Comparison of ENCODE assay signal across 24 cellular contexts in genomic region chr3:140545756-140546155, GRCh38.
A peak's percentile ranks its signal among the peaks of the same experiment; 100 is the strongest.
DNase-seq lines count a peak whose midpoint lies in the region; ATAC-seq and TF ChIP-seq lines count a peak whose summit lies in the region.
"Had no signal": no experiment of that assay in that cellular context is flagged by ENCODE, and none has a peak within 500 bp of the region (broad histone marks: within the 10 kb centered on the region; RNA-seq: fewer than 3 reads in every experiment).

No MANE protein-coding gene starts in this region.

- intact Hi-C loops in body of pancreas (cut with DNase I): no loop called here
- intact Hi-C loops in aorta (cut with DNase I): no loop called here

- H3K9me3 ChIP-seq in body of pancreas: no peaks in the 10 kb centered on the region
- no peaks in the 10 kb centered on the region for H3K9me3 ChIP-seq in aorta (ENCODE audit: control insufficient read depth, low read length)
- H3K9me3 ChIP-seq: heart right ventricle, lower lobe of right lung, neutrophil had no signal

- no peaks in the 10 kb centered on the region for H3K27me3 Mint-ChIP-seq in effector memory CD8-positive, alpha-beta T cell
- H3K27me3 Mint-ChIP-seq: activated CD4-positive, alpha-beta memory T cell treated with anti-CD3 and anti-CD28 coated beads, Interleukin-2, amount 10 ng/mL, durations not matched to agents 7 days and 5 days had no signal

- H3K4me3 ChIP-seq in body of pancreas: no peak overlapping the region
- no peak overlapping the region for H3K4me3 ChIP-seq in aorta (ENCODE audit: low read length in 2 of 2)
- H3K4me3 ChIP-seq: heart right ventricle, lower lobe of right lung, SK-N-MC had no signal

- H3K27ac Mint-ChIP-seq in effector memory CD8-positive, alpha-beta T cell: no peak overlapping the region
- H3K27ac Mint-ChIP-seq: activated B cell treated with CpG ODN at 0.5 μM for 24 hours; activated CD4-positive, alpha-beta memory T cell treated with anti-CD3 and anti-CD28 coated beads, Interleukin-2, amount 10 ng/mL, durations not matched to agents 7 days and 5 days; immature natural killer cell; T-helper 2 cell treated with Interferon-gamma antibody and Interleukin-4, amounts not matched to agents 5 μg/mL and 100 μg/mL, for 36 hours had no signal

- peak; percentile 24 for ATAC-seq in body of pancreas
- ATAC-seq in aorta (ENCODE audit: low FRiP score): peak; percentile 29
- ATAC-seq in effector memory CD8-positive, alpha-beta T cell (replicated peaks): no peak
- ATAC-seq: heart right ventricle, lower lobe of right lung had no signal

- H3K4me1 ChIP-seq in body of pancreas: no peaks in the 10 kb centered on the region
- H3K4me1 ChIP-seq in aorta (ENCODE audit: control insufficient read depth in 1 of 2, insufficient read depth in 2 of 2, low read length in 2 of 2): peaks cover 0 to 2% of the 10 kb centered on the region in 2 donors
- H3K4me1 ChIP-seq: heart right ventricle, lower lobe of right lung had no signal

- no peaks in the 10 kb centered on the region for H3K27me3 ChIP-seq in body of pancreas
- no peaks in the 10 kb centered on the region for H3K27me3 ChIP-seq in aorta (ENCODE audit: control insufficient read depth in 1 of 2, insufficient read depth in 2 of 2, low read length in 1 of 2)
- H3K27me3 ChIP-seq: heart right ventricle, neutrophil had no signal

- peaks cover 0 to 7% of the 10 kb centered on the region in 2 donors for H3K9me3 Mint-ChIP-seq in effector memory CD8-positive, alpha-beta T cell
- H3K9me3 Mint-ChIP-seq: activated B cell treated with CpG ODN at 0.5 μM for 24 hours; activated CD4-positive, alpha-beta memory T cell treated with anti-CD3 and anti-CD28 coated beads, Interleukin-2, amount 10 ng/mL, durations not matched to agents 7 days and 5 days; central memory CD8-positive, alpha-beta T cell; T-helper 2 cell treated with Interferon-gamma antibody and Interleukin-4, amounts not matched to agents 5 μg/mL and 100 μg/mL, for 36 hours had no signal

- TF ChIP-seq CTCF in body of pancreas (IDR thresholded peaks at IDR 0.05): no peak

- 25 to 39% methylated on average over 2 of the region's 2 CpGs for WGBS in body of pancreas, 2 donors
- 6 to 9% methylated on average over 2 of the region's 2 CpGs for WGBS in aorta, 2 donors

- H3K36me3 ChIP-seq in body of pancreas (replicated peaks in 1 of 2; ENCODE audit: insufficient read depth in 1 of 2, low read depth in 2 of 2) (no peaks in the 10 kb centered on the region), aorta (ENCODE audit: control insufficient read depth in 1 of 2, insufficient read depth in 2 of 2, low read length in 1 of 2) (no peaks in the 10 kb centered on the region)
- H3K36me3 ChIP-seq: heart right ventricle, lower lobe of right lung, neutrophil had no signal

- no peaks in the 10 kb centered on the region for H3K36me3 Mint-ChIP-seq in effector memory CD8-positive, alpha-beta T cell (ENCODE audit: insufficient read depth)
- H3K36me3 Mint-ChIP-seq: immature natural killer cell had no signal

- no peak overlapping the region for H3K4me3 Mint-ChIP-seq in effector memory CD8-positive, alpha-beta T cell
- H3K4me3 Mint-ChIP-seq: activated B cell treated with CpG ODN at 0.5 μM for 24 hours; activated CD4-positive, alpha-beta memory T cell treated with anti-CD3 and anti-CD28 coated beads, Interleukin-2, amount 10 ng/mL, durations not matched to agents 7 days and 5 days; central memory CD8-positive, alpha-beta T cell; immature natural killer cell; T-helper 2 cell treated with Interferon-gamma antibody and Interleukin-4, amounts not matched to agents 5 μg/mL and 100 μg/mL, for 36 hours had no signal

- no peaks in the 10 kb centered on the region for H3K4me1 Mint-ChIP-seq in effector memory CD8-positive, alpha-beta T cell (ENCODE audit: low read depth in 2 of 2)
- H3K4me1 Mint-ChIP-seq: activated CD4-positive, alpha-beta memory T cell treated with anti-CD3 and anti-CD28 coated beads, Interleukin-2, amount 10 ng/mL, durations not matched to agents 7 days and 5 days; central memory CD8-positive, alpha-beta T cell; immature natural killer cell had no signal

- H3K27ac ChIP-seq in body of pancreas (peak overlapping the region in 1 of 4 donors; percentile 6), aorta (ENCODE audit: low read depth in 1 of 2, low read length in 2 of 2) (no peak overlapping the region)
- H3K27ac ChIP-seq: C4-2B, heart right ventricle, lower lobe of right lung, neutrophil, SK-N-MC had no signal

- DNase-seq in NCI-H345 (lab: John Stamatoyannopoulos, UW): peak; percentile 7
- DNase-seq in NCI-H345 treated with DMSO at 0.1 percent for 48 hours (lab: John Stamatoyannopoulos, UW; ENCODE audit: unreplicated experiment): no peak
- DNase-seq in body of pancreas: no peak
- DNase-seq in left kidney (ENCODE audit: low read depth, low spot score): peak; percentile 43
- no peak for DNase-seq in aorta
- DNase-seq in AML-193 (lab: John Stamatoyannopoulos, UW): no peak
- no peak for DNase-seq in NCI-H1930 (lab: John Stamatoyannopoulos, UW)
- DNase-seq in effector memory CD8-positive, alpha-beta T cell: no peak
- DNase-seq: activated B cell treated with CpG ODN at 0.5 μM for 24 hours; activated CD4-positive, alpha-beta memory T cell treated with anti-CD3 and anti-CD28 coated beads, Interleukin-2, amount 10 ng/mL, durations not matched to agents 7 days and 5 days; effector CD8-positive, alpha-beta T cell; HCEC 1CT; heart right ventricle; immature natural killer cell; Kasumi-1; lower lobe of right lung; NCI-H1092 treated with DMSO at 0.1 percent for 48 hours; stimulated activated CD8-positive, alpha-beta memory T cell treated with anti-CD3 and anti-CD28 coated beads, Interleukin-4, amount 100 ng/mL, for 48 hours; substantia nigra had no signal

- TF ChIP-seq POLR2A in body of pancreas (IDR thresholded peaks at IDR 0.05): no peak

Comparison
In these comparisons a context has a peak if more than half of its experiments do, and no peak if none do; other contexts are left out.
1. DNase-seq: peak in NCI-H345 (single experiment) and left kidney (single experiment); none in NCI-H345 treated with DMSO at 0.1 percent for 48 hours (single experiment), body of pancreas (0 of 4), aorta (0 of 2), AML-193 (0 of 2), NCI-H1930 (0 of 2) and effector memory CD8-positive, alpha-beta T cell (0 of 3).